Comparison of ENCODE assay signal across 1 cellular context in genomic region chr1:6505367-6506209, GRCh38.
TF ChIP-seq lines count a peak whose summit lies in the region.

No MANE protein-coding gene starts in this region.

TF ChIP-seq in K562, 482 proteins besides CTCF, POLR2A, EP300 and RAD21:
- TF ChIP-seq ATF3 (IDR thresholded peaks at IDR 0.05) (no peak), ATF3 (CRISPR knock-in tag; conservative IDR thresholded peaks at IDR 0.05) (no peak), YBX1 (IDR thresholded peaks at IDR 0.05) (no peak), KLF6 (CRISPR knock-in tag; IDR thresholded peaks at IDR 0.05; ENCODE audit: borderline replicate concordance) (no peak), U2AF2 (optimal IDR thresholded peaks at IDR 0.05; ENCODE audit: low read depth, low read length) (no peak), MEF2D (tag; conservative IDR thresholded peaks at IDR 0.05; ENCODE audit: low read depth) (no peak), ZNF23 (CRISPR knock-in tag; IDR thresholded peaks at IDR 0.05) (no peak), TBL1XR1 (IDR thresholded peaks at IDR 0.05; ENCODE audit: low read length in 2 of 2) (no peak), EHMT2 (IDR thresholded peaks at IDR 0.05) (no peak), KDM1A (IDR thresholded peaks at IDR 0.05) (peak; percentile 24 to 45; a peak in 2 of 4 replicates), CBX5 (IDR thresholded peaks at IDR 0.05; ENCODE audit: borderline replicate concordance, low read depth) (no peak), NR3C1 (CRISPR knock-in tag; IDR thresholded peaks at IDR 0.05) (no peak), BCOR (IDR thresholded peaks at IDR 0.05) (peak; percentile 65; the same call in 1 of the 2 replicates), PTBP1 (IDR thresholded peaks at IDR 0.05; ENCODE audit: low read depth, low read length) (0 out of 2 replicates have a peak, but pooled peaks have one; percentile 58), CCAR2 (IDR thresholded peaks at IDR 0.05; ENCODE audit: low read depth, low read length) (no peak), SOX6 (IDR thresholded peaks at IDR 0.05) (no peak), ZFPM2 (CRISPR knock-in tag; IDR thresholded peaks at IDR 0.05) (no peak), FOXP1 (CRISPR knock-in tag; IDR thresholded peaks at IDR 0.05) (0 out of 2 replicates have a peak, but pooled peaks have one; percentile 28), ZNF217 (CRISPR knock-in tag; IDR thresholded peaks at IDR 0.05) (no peak), CBX2 (IDR thresholded peaks at IDR 0.05; ENCODE audit: insufficient read depth, low read length, poor library complexity, severe bottlenecking) (no peak), AFF4 (CRISPR knock-in tag; IDR thresholded peaks at IDR 0.05) (no peak), ZNF668 (CRISPR knock-in tag; IDR thresholded peaks at IDR 0.05) (no peak), RBFOX2 (IDR thresholded peaks at IDR 0.05; ENCODE audit: low read depth, low read length) (0 out of 2 replicates have a peak, but pooled peaks have one; percentile 16), GTF2E2 (tag; IDR thresholded peaks at IDR 0.05) (no peak)
- TF ChIP-seq, protein P1, sequence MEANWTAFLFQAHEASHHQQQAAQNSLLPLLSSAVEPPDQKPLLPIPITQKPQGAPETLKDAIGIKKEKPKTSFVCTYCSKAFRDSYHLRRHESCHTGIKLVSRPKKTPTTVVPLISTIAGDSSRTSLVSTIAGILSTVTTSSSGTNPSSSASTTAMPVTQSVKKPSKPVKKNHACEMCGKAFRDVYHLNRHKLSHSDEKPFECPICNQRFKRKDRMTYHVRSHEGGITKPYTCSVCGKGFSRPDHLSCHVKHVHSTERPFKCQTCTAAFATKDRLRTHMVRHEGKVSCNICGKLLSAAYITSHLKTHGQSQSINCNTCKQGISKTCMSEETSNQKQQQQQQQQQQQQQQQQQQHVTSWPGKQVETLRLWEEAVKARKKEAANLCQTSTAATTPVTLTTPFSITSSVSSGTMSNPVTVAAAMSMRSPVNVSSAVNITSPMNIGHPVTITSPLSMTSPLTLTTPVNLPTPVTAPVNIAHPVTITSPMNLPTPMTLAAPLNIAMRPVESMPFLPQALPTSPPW (CRISPR knock-in tag; IDR thresholded peaks at IDR 0.05), result no peak
- TF ChIP-seq, protein P2, sequence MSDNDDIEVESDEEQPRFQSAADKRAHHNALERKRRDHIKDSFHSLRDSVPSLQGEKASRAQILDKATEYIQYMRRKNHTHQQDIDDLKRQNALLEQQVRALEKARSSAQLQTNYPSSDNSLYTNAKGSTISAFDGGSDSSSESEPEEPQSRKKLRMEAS (CRISPR knock-in tag; IDR thresholded peaks at IDR 0.05), result peak; percentile 17; the same call in 1 of the 2 replicates
- TF ChIP-seq, protein P3, sequence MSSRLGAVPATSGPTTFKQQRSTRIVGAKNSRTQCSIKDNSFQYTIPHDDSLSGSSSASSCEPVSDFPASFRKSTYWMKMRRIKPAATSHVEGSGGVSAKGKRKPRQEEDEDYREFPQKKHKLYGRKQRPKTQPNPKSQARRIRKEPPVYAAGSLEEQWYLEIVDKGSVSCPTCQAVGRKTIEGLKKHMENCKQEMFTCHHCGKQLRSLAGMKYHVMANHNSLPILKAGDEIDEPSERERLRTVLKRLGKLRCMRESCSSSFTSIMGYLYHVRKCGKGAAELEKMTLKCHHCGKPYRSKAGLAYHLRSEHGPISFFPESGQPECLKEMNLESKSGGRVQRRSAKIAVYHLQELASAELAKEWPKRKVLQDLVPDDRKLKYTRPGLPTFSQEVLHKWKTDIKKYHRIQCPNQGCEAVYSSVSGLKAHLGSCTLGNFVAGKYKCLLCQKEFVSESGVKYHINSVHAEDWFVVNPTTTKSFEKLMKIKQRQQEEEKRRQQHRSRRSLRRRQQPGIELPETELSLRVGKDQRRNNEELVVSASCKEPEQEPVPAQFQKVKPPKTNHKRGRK (tag; IDR thresholded peaks at IDR 0.05), result no peak
